Comparison of ENCODE assay signal across 15 cellular contexts in the genomic region with DNA sequence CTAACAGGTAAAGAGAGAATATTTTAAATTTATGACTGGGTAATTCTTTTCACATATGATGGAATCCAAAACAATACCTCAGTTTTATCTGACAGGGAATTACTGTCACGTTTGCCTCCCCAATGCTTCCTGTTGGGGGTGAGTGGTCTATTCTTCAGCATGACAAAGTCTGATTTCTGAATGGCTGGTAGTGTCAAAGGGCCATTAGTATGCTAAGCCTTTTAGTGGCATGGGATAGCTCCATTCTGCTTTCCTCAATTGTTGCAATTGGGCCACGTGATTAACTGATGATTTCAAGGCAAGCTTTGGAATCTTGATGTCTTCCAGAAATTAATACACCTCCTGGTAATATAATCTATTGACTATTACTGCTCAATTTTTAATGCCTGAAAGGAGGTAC. TPM values are rescaled to one million over a fixed set of nuclear protein-coding genes. Genes with fewer than 3 reads are reported as not detected.
DNase-seq lines count a peak whose midpoint lies in the region; FAIRE-seq and TF ChIP-seq lines count a peak whose summit lies in the region.
"Had no signal": no experiment of that assay in that cellular context is flagged by ENCODE, and none has a peak within 500 bp of the region (broad histone marks: within the 10 kb centered on the region; RNA-seq: fewer than 3 reads in every experiment).

No MANE protein-coding gene starts in this region.

- TF ChIP-seq CTCF in neural progenitor cell (IDR thresholded peaks at IDR 0.05) (no peak), kidney (IDR thresholded peaks at IDR 0.05; ENCODE audit: borderline replicate concordance, extremely low read depth, insufficient read depth) (no peak)

- no peaks in the 10 kb centered on the region for H3K79me2 ChIP-seq in neural progenitor cell (ENCODE audit: low read depth)

- no peaks in the 10 kb centered on the region for H3K9me3 ChIP-seq in iPS DF 6.9 (ENCODE audit: control insufficient read depth, insufficient read depth, low read length)
- H3K9me3 ChIP-seq in neural progenitor cell (ENCODE audit: low read depth), result no peaks in the 10 kb centered on the region
- H3K9me3 ChIP-seq in kidney (ENCODE audit: control insufficient read depth in 1 of 2, low read length in 2 of 2), result no peaks in the 10 kb centered on the region
- H3K9me3 ChIP-seq: BE2C had no signal

- peaks cover 49% of the 10 kb centered on the region for H3F3A ChIP-seq in neural progenitor cell (ENCODE audit: low read depth)

- H3K4me2 ChIP-seq in neural progenitor cell, result peak overlapping the region; percentile 76

- intact Hi-C loops in kidney (cut with DNase I), result no loop called here

- no peak overlapping the region for H3K9ac ChIP-seq in neural progenitor cell
- no peak overlapping the region for H3K9ac ChIP-seq in kidney (ENCODE audit: low read length in 2 of 2)

- H3K27me3 Mint-ChIP-seq in neural progenitor cell (ENCODE audit: insufficient read depth, low read depth), result no peaks in the 10 kb centered on the region

- FAIRE-seq in kidney (lab: Jason Lieb, UNC), result no peak

- WGBS in iPS DF 6.9 (ENCODE audit: insufficient coverage, insufficient read length), result no CpG with 5 or more reads among the region's 2 CpGs

- peaks cover 7% of the 10 kb centered on the region for H3K9me3 Mint-ChIP-seq in neural progenitor cell
- H3K9me3 Mint-ChIP-seq: CD8-positive, alpha-beta T cell had no signal

- H3K4me1 Mint-ChIP-seq in neural progenitor cell, result peaks cover 51% of the 10 kb centered on the region

- in situ Hi-C loops in SK-MEL-5 (cut with HindIII; ENCODE audit: low pct_unique_long_range_greater_than_20kb, low sequenced_read_pairs), result no loop called here

- no peak overlapping the region for H3K4me3 ChIP-seq in H7 (ENCODE audit: insufficient read depth, low read depth, low read length)
- no peak overlapping the region for H3K4me3 ChIP-seq in iPS DF 6.9 (ENCODE audit: low read length)
- H3K4me3 ChIP-seq in neural progenitor cell, result peak overlapping the region; percentile 27
- no peak overlapping the region for H3K4me3 ChIP-seq in kidney (ENCODE audit: low read length in 2 of 2)

- DNase-seq in H7 (peak; percentile 48), SK-MEL-5 (ENCODE audit: low read depth, low spot score) (peak; percentile 15), iPS DF 6.9 (ENCODE audit: low read depth, low spot score) (peak; percentile 16), neural progenitor cell (ENCODE audit: low spot score) (peak; percentile 87), kidney (no peak)
- DNase-seq in activated CD4-positive, CD25-positive, alpha-beta regulatory T cell (lab: John Stamatoyannopoulos, UW), result no peak
- DNase-seq in activated CD8-positive, alpha-beta memory T cell treated with anti-CD3 and anti-CD28 coated beads, Interleukin-2, amount 50 U/mL, for 48 hours, result no peak
- DNase-seq: BE2C; CD8-positive, alpha-beta T cell; KG1; NCI-H1048; NCI-H226; NCI-H526; NK-92 treated with Interleukin-12 subunit alpha and Interleukin-12 subunit beta, amount 100 ng/mL, for 24 hours had no signal

- no peaks in the 10 kb centered on the region for H3K36me3 Mint-ChIP-seq in neural progenitor cell
- H3K36me3 Mint-ChIP-seq: CD8-positive, alpha-beta T cell had no signal

- H3K27me3 ChIP-seq in H7 (ENCODE audit: control insufficient read depth, insufficient read depth, low read length) (no peaks in the 10 kb centered on the region), iPS DF 6.9 (ENCODE audit: control insufficient read depth, insufficient read depth, low read length) (no peaks in the 10 kb centered on the region), neural progenitor cell (no peaks in the 10 kb centered on the region)
- H3K27me3 ChIP-seq: BE2C had no signal

- H2AFZ ChIP-seq in neural progenitor cell (replicated peaks), result no peak overlapping the region

- H3K36me3 ChIP-seq in H7 (replicated peaks; ENCODE audit: control insufficient read depth, insufficient read depth, low read length) (no peaks in the 10 kb centered on the region), iPS DF 6.9 (ENCODE audit: control insufficient read depth, insufficient read depth, low read length) (no peaks in the 10 kb centered on the region), neural progenitor cell (no peaks in the 10 kb centered on the region), kidney (ENCODE audit: control insufficient read depth in 1 of 2, insufficient read depth in 2 of 2, low read length in 2 of 2) (no peaks in the 10 kb centered on the region)
- H3K36me3 ChIP-seq: BE2C had no signal

- no peaks in the 10 kb centered on the region for H4K20me1 ChIP-seq in neural progenitor cell (ENCODE audit: low read depth)

- peak overlapping the region; percentile 80 for H3K27ac Mint-ChIP-seq in neural progenitor cell
- H3K27ac Mint-ChIP-seq: CD8-positive, alpha-beta T cell had no signal

- H3K4me1 ChIP-seq in iPS DF 6.9 (ENCODE audit: control insufficient read depth, insufficient read depth, low read length) (no peaks in the 10 kb centered on the region), neural progenitor cell (peaks cover 64% of the 10 kb centered on the region), kidney (ENCODE audit: control insufficient read depth in 1 of 2, insufficient read depth in 1 of 2, low read depth in 1 of 2, low read length in 2 of 2) (no peaks in the 10 kb centered on the region)
- H3K4me1 ChIP-seq: BE2C had no signal

- H3K27ac ChIP-seq in iPS DF 6.9 (ENCODE audit: low read length), result no peak overlapping the region
- H3K27ac ChIP-seq in neural progenitor cell, result peak overlapping the region; percentile 76
- no peak overlapping the region for H3K27ac ChIP-seq in kidney (ENCODE audit: low read depth in 2 of 2, low read length in 2 of 2)
- H3K27ac ChIP-seq: RWPE1 had no signal

- H3K4me3 Mint-ChIP-seq in neural progenitor cell, result peak overlapping the region; percentile 8
- H3K4me3 Mint-ChIP-seq: CD8-positive, alpha-beta T cell had no signal

RNA-seq across cellular contexts. Expression of gene NDUFS4, which starts 14.7 kb away (rescaled TPM):
- 106 and 163 TPM in 2 replicates for total RNA-seq in H7 (2014; rRNA removed; shearing (Covaris generic))
- 123 and 132 TPM in 2 replicates for total RNA-seq in SK-MEL-5 (2014; rRNA removed; shearing (Covaris generic))
- polyA plus RNA-seq in SK-MEL-5 (2015; cell fraction: cytosol; rRNA removed), result 42.4 and 57.2 TPM in 2 replicates
- polyA plus RNA-seq in SK-MEL-5 (2015; cell fraction: nucleus; rRNA removed), result 18.4 and 32.2 TPM in 2 replicates
- total RNA-seq in neural progenitor cell (ENCODE audit: low replicate concordance), result 133 and 183 TPM in 2 replicates
- 73.9 TPM for total RNA-seq in kidney
- 219 TPM for polyA plus RNA-seq in kidney (ENCODE audit: insufficient read depth, low read depth, low replicate concordance)

Comparison
In these comparisons a context has a peak if more than half of its experiments do, and no peak if none do; other contexts are left out.
1. DNase-seq: peak in H7 (single experiment), SK-MEL-5 (single experiment), iPS DF 6.9 (single experiment) and neural progenitor cell (single experiment); none in kidney (single experiment), activated CD4-positive, CD25-positive, alpha-beta regulatory T cell (0 of 4) and activated CD8-positive, alpha-beta memory T cell treated with anti-CD3 and anti-CD28 coated beads, Interleukin-2, amount 50 U/mL, for 48 hours (single experiment).